ENCODE assay signal across 8 cellular contexts in genomic region chr16:79601978-79602609, GRCh38. TPM values are rescaled to one million over a fixed set of nuclear protein-coding genes. Genes with fewer than 3 reads are reported as not detected.
DNase-seq lines count a peak whose midpoint lies in the region; ATAC-seq and TF ChIP-seq lines count a peak whose summit lies in the region.

No MANE protein-coding gene starts in this region.

- H3K27me3 Mint-ChIP-seq in chondrocyte (ENCODE audit: low read depth) = no peaks in the 10 kb centered on the region

- H3K4me3 Mint-ChIP-seq in chondrocyte (ENCODE audit: unreplicated experiment) = peak overlapping the region; percentile 94

- H3K9me3 Mint-ChIP-seq in chondrocyte (ENCODE audit: low read depth) = no peaks in the 10 kb centered on the region

- no peak for ATAC-seq in HG03175 (IDR thresholded peaks at IDR 0.05; ENCODE audit: unreplicated experiment)

- peak; percentile 65 for DNase-seq in NCI-H1436 (lab: John Stamatoyannopoulos, UW)
- DNase-seq in NCI-H1436 treated with DMSO at 0.1 percent for 48 hours (lab: John Stamatoyannopoulos, UW) = no peak
- peak; percentile 48 for DNase-seq in NCI-H2107 (lab: John Stamatoyannopoulos, UW)
- DNase-seq in activated CD4-positive, CD25-positive, alpha-beta regulatory T cell treated with anti-CD3 and anti-CD28 coated beads, Interleukin-2, amount 50 U/mL, for 16 hours (ENCODE audit: low read depth, low spot score) = peak; percentile 82
- DNase-seq in chondrocyte (ENCODE audit: low spot score) = no peak
- no peak for DNase-seq in kidney epithelial cell (ENCODE audit: low read depth)
- DNase-seq in stimulated activated CD4-positive, alpha-beta T cell treated with anti-CD3 and anti-CD28 coated beads, Interleukin-12 subunit alpha, Interleukin-12 subunit beta, amount 100 ng/mL, for 48 hours (ENCODE audit: low read depth in 2 of 3, low spot score in 1 of 3) = peak; percentile 77 to 91 (median 81)

- peak overlapping the region; percentile 80 for H3K4me3 ChIP-seq in kidney epithelial cell (ENCODE audit: low read depth, low read length)

- peak overlapping the region; percentile 96 for H3K27ac Mint-ChIP-seq in chondrocyte (ENCODE audit: unreplicated experiment)

- peaks cover 6% of the 10 kb centered on the region for H3K27me3 ChIP-seq in kidney epithelial cell (ENCODE audit: control insufficient read depth, insufficient read depth, low read length)

- peaks cover 41% of the 10 kb centered on the region for H3K4me1 Mint-ChIP-seq in chondrocyte (ENCODE audit: low read depth)

- TF ChIP-seq CTCF in chondrocyte (IDR thresholded peaks at IDR 0.05) = peak; percentile 98
- TF ChIP-seq CTCF in kidney epithelial cell (IDR thresholded peaks at IDR 0.05; ENCODE audit: insufficient read depth, low read length, poor library complexity, severe bottlenecking) = peak; percentile 68

- H3K36me3 Mint-ChIP-seq in chondrocyte (ENCODE audit: low read depth) = no peaks in the 10 kb centered on the region

- no peaks in the 10 kb centered on the region for H3K36me3 ChIP-seq in kidney epithelial cell (ENCODE audit: control insufficient read depth, insufficient read depth, low read length)

RNA-seq across cellular contexts. Expression of gene MAF, which starts 1.6 kb away (rescaled TPM):
- total RNA-seq in chondrocyte (10.4 to 15.8 TPM (median 14.5 TPM) in 3 replicates), kidney epithelial cell (5.0 and 10.7 TPM in 2 replicates)

Comparison
In these comparisons a context has a peak if more than half of its experiments do, and no peak if none do; other contexts are left out.
1. DNase-seq: peak in NCI-H1436 (single experiment), NCI-H2107 (single experiment), activated CD4-positive, CD25-positive, alpha-beta regulatory T cell treated with anti-CD3 and anti-CD28 coated beads, Interleukin-2, amount 50 U/mL, for 16 hours (single experiment) and stimulated activated CD4-positive, alpha-beta T cell treated with anti-CD3 and anti-CD28 coated beads, Interleukin-12 subunit alpha, Interleukin-12 subunit beta, amount 100 ng/mL, for 48 hours (3 of 3); none in NCI-H1436 treated with DMSO at 0.1 percent for 48 hours (single experiment), chondrocyte (single experiment) and kidney epithelial cell (single experiment).